8 cellular contexts compared by ENCODE assay signal in genomic region chr16:70523621-70524405, GRCh38. TPM values are rescaled to one million over a fixed set of nuclear protein-coding genes. Genes with fewer than 3 reads are reported as not detected.
DNase-seq lines count a peak whose midpoint lies in the region; TF ChIP-seq lines count a peak whose summit lies in the region.

SF3B3 (plus strand) TSS chr16:70523816; CDS start chr16:70526657, 2,841 bp downstream.

- peak within 1 kb of the TSS; percentile 98 for H3K9ac ChIP-seq in NT2/D1 (ENCODE audit: insufficient read length, low read depth)

- TF ChIP-seq CTCF in epithelial cell of proximal tubule (conservative IDR thresholded peaks at IDR 0.05; ENCODE audit: low read depth, low read length): no peak

- H3K27me3 ChIP-seq in NT2/D1 (ENCODE audit: insufficient read depth, insufficient read length): no peaks in the 10 kb centered on the region

- TF ChIP-seq POLR2A in GM19193 (IDR thresholded peaks at IDR 0.05; ENCODE audit: extremely low read depth, insufficient read depth, insufficient read length): peak; percentile 88

- H3K4me3 ChIP-seq in NT2/D1 (ENCODE audit: insufficient read length, low read depth) (peak within 1 kb of the TSS; percentile 99), epithelial cell of proximal tubule (ENCODE audit: low read depth, low read length) (peak within 1 kb of the TSS; percentile 79)

- DNase-seq in AML-193 (lab: John Stamatoyannopoulos, UW): peak; percentile 78 to 80
- DNase-seq in HS-27A (ENCODE audit: low read depth): peak; percentile 81
- DNase-seq in NT2/D1 (ENCODE audit: low read depth, low spot score): no peak
- DNase-seq in activated T-cell treated with anti-CD3 and anti-CD28 coated beads for 24 hours (ENCODE audit: low read depth): peak; percentile 58
- no peak for DNase-seq in epithelial cell of proximal tubule (ENCODE audit: low read depth)
- peak; percentile 70 for DNase-seq in mucosa of gallbladder (ENCODE audit: low spot score)
- DNase-seq in stimulated activated CD8-positive, alpha-beta memory T cell treated with anti-CD3 and anti-CD28 coated beads, Interleukin-4, amount 100 ng/mL, for 48 hours: peak; percentile 77

- H3K4me1 ChIP-seq in NT2/D1 (ENCODE audit: insufficient read depth, insufficient read length): peaks cover 1% of the 10 kb centered on the region

- H3K36me3 ChIP-seq in NT2/D1 (ENCODE audit: insufficient read depth, insufficient read length, low read length): peaks cover 39% of the 10 kb centered on the region

- no peaks in the 10 kb centered on the region for H3K9me3 ChIP-seq in NT2/D1 (ENCODE audit: insufficient read depth, low read length)

RNA-seq across cellular contexts. Expression of gene SF3B3, which starts in this region (rescaled TPM):
- 65.9 and 168 TPM in 2 replicates for total RNA-seq in epithelial cell of proximal tubule
- 225 TPM for total RNA-seq in mucosa of gallbladder

Comparison
In these comparisons a context has a peak if more than half of its experiments do, and no peak if none do; other contexts are left out.
1. DNase-seq: peak in AML-193 (2 of 2), HS-27A (single experiment), activated T-cell treated with anti-CD3 and anti-CD28 coated beads for 24 hours (single experiment), mucosa of gallbladder (single experiment) and stimulated activated CD8-positive, alpha-beta memory T cell treated with anti-CD3 and anti-CD28 coated beads, Interleukin-4, amount 100 ng/mL, for 48 hours (single experiment); none in NT2/D1 (single experiment) and epithelial cell of proximal tubule (single experiment).